In the genomic region with DNA sequence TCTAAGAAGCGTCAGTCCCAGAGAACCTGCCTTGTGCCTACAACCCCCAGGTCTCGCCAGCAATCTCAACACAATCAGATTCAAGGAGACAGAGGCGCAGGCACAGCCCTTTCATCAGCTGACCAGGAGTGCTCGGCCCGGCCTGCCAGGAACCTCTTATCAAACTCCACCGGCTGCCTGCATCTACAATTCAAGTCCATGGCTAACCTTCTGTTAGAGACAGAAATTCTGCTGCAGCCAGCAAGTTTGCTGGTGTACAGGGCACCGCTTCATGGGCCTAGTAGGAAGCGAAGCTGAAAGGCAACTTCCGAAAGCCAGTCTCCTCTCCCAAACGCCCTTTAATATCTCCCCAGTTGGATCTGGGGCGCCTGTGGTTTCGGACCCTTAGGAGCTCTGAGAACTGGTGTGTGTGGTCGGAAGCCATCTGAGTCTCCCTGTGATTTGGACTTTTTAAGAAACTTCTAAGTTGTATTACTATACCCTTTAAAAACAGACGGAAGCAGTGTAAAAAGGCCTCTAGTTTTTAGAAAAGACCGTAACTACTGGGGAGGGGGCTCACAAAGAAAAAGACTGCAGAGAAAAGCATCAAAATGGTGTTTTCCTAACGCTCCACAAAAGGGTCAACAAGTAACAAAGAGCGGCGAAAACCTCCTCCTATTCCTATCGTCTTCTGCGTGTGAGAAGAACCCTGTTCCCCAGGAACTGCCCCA, we compare ENCODE assay signal across 1 cellular context.
TF ChIP-seq lines count a peak whose summit lies in the region.

No MANE protein-coding gene starts in this region.

TF ChIP-seq in K562, 482 proteins besides CTCF, POLR2A, EP300 and RAD21 (continued from another document and continues in another):
- TF ChIP-seq HMG20B (CRISPR knock-in tag; IDR thresholded peaks at IDR 0.05): no peak
- TF ChIP-seq CBFA2T3 (IDR thresholded peaks at IDR 0.05): peak; percentile 95
- no peak for TF ChIP-seq TCFL5 (CRISPR knock-in tag; conservative IDR thresholded peaks at IDR 0.05)
- no peak for TF ChIP-seq PCBP1 (IDR thresholded peaks at IDR 0.05; ENCODE audit: low read depth, low read length, poor library complexity, severe bottlenecking)
- TF ChIP-seq, protein P1, sequence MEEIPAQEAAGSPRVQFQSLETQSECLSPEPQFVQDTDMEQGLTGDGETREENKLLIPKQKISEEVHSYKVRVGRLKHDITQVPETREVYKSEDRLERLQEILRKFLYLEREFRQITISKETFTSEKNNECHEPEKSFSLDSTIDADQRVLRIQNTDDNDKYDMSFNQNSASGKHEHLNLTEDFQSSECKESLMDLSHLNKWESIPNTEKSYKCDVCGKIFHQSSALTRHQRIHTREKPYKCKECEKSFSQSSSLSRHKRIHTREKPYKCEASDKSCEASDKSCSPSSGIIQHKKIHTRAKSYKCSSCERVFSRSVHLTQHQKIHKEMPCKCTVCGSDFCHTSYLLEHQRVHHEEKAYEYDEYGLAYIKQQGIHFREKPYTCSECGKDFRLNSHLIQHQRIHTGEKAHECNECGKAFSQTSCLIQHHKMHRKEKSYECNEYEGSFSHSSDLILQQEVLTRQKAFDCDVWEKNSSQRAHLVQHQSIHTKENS (CRISPR knock-in tag; IDR thresholded peaks at IDR 0.05): no peak
- TF ChIP-seq ZFPM2 (CRISPR knock-in tag; IDR thresholded peaks at IDR 0.05): no peak
- TF ChIP-seq, protein P2, sequence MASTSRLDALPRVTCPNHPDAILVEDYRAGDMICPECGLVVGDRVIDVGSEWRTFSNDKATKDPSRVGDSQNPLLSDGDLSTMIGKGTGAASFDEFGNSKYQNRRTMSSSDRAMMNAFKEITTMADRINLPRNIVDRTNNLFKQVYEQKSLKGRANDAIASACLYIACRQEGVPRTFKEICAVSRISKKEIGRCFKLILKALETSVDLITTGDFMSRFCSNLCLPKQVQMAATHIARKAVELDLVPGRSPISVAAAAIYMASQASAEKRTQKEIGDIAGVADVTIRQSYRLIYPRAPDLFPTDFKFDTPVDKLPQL (IDR thresholded peaks at IDR 0.05; ENCODE audit: extremely low read depth, insufficient read length): no peak
- TF ChIP-seq ZNF644 (tag; IDR thresholded peaks at IDR 0.05; ENCODE audit: low read depth): no peak
- TF ChIP-seq, protein P3, sequence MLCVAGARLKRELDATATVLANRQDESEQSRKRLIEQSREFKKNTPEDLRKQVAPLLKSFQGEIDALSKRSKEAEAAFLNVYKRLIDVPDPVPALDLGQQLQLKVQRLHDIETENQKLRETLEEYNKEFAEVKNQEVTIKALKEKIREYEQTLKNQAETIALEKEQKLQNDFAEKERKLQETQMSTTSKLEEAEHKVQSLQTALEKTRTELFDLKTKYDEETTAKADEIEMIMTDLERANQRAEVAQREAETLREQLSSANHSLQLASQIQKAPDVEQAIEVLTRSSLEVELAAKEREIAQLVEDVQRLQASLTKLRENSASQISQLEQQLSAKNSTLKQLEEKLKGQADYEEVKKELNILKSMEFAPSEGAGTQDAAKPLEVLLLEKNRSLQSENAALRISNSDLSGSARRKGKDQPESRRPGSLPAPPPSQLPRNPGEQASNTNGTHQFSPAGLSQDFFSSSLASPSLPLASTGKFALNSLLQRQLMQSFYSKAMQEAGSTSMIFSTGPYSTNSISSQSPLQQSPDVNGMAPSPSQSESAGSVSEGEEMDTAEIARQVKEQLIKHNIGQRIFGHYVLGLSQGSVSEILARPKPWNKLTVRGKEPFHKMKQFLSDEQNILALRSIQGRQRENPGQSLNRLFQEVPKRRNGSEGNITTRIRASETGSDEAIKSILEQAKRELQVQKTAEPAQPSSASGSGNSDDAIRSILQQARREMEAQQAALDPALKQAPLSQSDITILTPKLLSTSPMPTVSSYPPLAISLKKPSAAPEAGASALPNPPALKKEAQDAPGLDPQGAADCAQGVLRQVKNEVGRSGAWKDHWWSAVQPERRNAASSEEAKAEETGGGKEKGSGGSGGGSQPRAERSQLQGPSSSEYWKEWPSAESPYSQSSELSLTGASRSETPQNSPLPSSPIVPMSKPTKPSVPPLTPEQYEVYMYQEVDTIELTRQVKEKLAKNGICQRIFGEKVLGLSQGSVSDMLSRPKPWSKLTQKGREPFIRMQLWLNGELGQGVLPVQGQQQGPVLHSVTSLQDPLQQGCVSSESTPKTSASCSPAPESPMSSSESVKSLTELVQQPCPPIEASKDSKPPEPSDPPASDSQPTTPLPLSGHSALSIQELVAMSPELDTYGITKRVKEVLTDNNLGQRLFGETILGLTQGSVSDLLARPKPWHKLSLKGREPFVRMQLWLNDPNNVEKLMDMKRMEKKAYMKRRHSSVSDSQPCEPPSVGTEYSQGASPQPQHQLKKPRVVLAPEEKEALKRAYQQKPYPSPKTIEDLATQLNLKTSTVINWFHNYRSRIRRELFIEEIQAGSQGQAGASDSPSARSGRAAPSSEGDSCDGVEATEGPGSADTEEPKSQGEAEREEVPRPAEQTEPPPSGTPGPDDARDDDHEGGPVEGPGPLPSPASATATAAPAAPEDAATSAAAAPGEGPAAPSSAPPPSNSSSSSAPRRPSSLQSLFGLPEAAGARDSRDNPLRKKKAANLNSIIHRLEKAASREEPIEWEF (CRISPR knock-in tag; IDR thresholded peaks at IDR 0.05): no peak
- TF ChIP-seq, protein P4, sequence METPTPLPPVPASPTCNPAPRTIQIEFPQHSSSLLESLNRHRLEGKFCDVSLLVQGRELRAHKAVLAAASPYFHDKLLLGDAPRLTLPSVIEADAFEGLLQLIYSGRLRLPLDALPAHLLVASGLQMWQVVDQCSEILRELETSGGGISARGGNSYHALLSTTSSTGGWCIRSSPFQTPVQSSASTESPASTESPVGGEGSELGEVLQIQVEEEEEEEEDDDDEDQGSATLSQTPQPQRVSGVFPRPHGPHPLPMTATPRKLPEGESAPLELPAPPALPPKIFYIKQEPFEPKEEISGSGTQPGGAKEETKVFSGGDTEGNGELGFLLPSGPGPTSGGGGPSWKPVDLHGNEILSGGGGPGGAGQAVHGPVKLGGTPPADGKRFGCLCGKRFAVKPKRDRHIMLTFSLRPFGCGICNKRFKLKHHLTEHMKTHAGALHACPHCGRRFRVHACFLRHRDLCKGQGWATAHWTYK (CRISPR knock-in tag; IDR thresholded peaks at IDR 0.05): no peak
- peak; percentile 65; the same call in 1 of the 2 replicates for TF ChIP-seq CTBP1 (IDR thresholded peaks at IDR 0.05; ENCODE audit: borderline replicate concordance)
- TF ChIP-seq TGIF2 (CRISPR knock-in tag; IDR thresholded peaks at IDR 0.05): no peak
- TF ChIP-seq ZNF239 (CRISPR knock-in tag; IDR thresholded peaks at IDR 0.05): no peak
- no peak for TF ChIP-seq TOE1 (IDR thresholded peaks at IDR 0.05; ENCODE audit: borderline replicate concordance)
- TF ChIP-seq TOE1 (CRISPR knock-in tag; IDR thresholded peaks at IDR 0.05; ENCODE audit: borderline replicate concordance, low read depth): no peak
- TF ChIP-seq SMC3 (conservative IDR thresholded peaks at IDR 0.05; ENCODE audit: insufficient read depth, low read depth, low read length): no peak; the same call in 1 of the 2 replicates
- TF ChIP-seq NCOA4 (IDR thresholded peaks at IDR 0.05; ENCODE audit: partially characterized antibody): peak; percentile 13
- TF ChIP-seq, protein P5, sequence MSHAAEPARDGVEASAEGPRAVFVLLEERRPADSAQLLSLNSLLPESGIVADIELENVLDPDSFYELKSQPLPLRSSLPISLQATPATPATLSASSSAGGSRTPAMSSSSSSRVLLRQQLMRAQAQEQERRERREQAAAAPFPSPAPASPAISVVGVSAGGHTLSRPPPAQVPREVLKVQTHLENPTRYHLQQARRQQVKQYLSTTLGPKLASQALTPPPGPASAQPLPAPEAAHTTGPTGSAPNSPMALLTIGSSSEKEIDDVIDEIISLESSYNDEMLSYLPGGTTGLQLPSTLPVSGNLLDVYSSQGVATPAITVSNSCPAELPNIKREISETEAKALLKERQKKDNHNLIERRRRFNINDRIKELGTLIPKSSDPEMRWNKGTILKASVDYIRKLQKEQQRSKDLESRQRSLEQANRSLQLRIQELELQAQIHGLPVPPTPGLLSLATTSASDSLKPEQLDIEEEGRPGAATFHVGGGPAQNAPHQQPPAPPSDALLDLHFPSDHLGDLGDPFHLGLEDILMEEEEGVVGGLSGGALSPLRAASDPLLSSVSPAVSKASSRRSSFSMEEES (CRISPR knock-in tag; IDR thresholded peaks at IDR 0.05): 0 out of 2 replicates have a peak, but pooled peaks have one; percentile 1
- TF ChIP-seq ZSCAN32 (CRISPR knock-in tag; IDR thresholded peaks at IDR 0.05): no peak
- TF ChIP-seq PML (IDR thresholded peaks at IDR 0.05; ENCODE audit: low read length): 0 out of 2 replicates have a peak, but pooled peaks have one; percentile 38
- TF ChIP-seq XRCC3 (IDR thresholded peaks at IDR 0.05): no peak
- TF ChIP-seq, protein P6, sequence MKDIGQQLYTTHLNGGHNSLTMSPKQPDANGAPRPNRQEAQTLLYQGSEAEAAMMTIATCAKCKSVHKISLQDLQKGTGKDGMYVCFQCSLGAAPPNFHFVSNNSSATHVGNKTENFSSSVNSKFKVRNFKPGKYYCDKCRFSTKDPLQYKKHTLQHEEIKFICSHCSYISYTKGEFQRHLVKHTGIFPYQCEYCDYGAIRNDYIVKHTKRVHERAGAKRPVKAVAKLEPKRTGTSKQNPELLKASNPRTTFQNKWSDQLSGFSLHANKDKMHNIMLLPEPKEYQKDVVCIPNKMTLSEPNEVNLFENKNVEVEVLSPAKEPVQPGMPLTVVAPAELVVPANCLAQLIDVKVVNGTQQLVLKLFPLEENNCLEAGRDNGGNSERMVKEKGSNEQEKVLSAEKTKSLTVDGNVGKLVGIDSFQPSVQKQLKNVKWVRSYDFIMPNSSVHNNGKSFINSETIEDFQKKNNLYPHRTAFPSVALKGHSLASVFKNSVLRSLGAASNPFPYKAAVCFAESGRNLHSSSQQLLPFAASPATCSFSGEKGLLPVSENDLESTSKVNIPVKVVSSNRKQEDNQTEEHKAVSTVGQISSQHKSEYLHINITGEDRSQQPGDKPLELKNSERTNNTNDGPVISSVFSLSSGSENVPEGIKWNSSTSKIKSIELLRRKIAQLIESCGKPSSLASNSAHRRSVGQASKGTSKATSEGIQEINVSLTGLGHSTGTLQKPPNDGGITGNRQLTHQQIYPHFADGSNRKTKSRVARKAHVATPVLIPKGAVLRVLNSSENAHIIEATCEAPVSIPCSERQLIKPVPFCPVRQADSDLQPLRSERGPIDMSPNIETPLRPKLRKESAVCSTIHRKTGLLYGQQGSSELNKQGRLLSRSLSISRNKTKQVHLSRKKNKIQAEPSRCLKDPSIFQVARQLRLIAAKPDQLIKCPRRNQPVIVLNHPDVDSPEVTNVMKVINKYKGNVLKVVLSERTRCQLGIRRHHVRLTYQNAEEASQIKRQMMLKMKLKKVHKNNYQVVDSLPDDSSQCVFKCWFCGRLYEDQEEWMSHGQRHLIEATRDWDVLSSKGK (CRISPR knock-in tag; IDR thresholded peaks at IDR 0.05): no peak
- TF ChIP-seq, protein P7, sequence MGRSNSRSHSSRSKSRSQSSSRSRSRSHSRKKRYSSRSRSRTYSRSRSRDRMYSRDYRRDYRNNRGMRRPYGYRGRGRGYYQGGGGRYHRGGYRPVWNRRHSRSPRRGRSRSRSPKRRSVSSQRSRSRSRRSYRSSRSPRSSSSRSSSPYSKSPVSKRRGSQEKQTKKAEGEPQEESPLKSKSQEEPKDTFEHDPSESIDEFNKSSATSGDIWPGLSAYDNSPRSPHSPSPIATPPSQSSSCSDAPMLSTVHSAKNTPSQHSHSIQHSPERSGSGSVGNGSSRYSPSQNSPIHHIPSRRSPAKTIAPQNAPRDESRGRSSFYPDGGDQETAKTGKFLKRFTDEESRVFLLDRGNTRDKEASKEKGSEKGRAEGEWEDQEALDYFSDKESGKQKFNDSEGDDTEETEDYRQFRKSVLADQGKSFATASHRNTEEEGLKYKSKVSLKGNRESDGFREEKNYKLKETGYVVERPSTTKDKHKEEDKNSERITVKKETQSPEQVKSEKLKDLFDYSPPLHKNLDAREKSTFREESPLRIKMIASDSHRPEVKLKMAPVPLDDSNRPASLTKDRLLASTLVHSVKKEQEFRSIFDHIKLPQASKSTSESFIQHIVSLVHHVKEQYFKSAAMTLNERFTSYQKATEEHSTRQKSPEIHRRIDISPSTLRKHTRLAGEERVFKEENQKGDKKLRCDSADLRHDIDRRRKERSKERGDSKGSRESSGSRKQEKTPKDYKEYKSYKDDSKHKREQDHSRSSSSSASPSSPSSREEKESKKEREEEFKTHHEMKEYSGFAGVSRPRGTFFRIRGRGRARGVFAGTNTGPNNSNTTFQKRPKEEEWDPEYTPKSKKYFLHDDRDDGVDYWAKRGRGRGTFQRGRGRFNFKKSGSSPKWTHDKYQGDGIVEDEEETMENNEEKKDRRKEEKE (IDR thresholded peaks at IDR 0.05; ENCODE audit: borderline replicate concordance in 1 of 2, control insufficient read depth in 1 of 2, low read depth in 2 of 2, low read length in 1 of 2): no peak
- no peak; a peak in 2 of 4 replicates for TF ChIP-seq MAZ (CRISPR knock-in tag; conservative IDR thresholded peaks at IDR 0.05 in 1 of 2, IDR thresholded peaks at IDR 0.05 in 1 of 2)
- TF ChIP-seq, protein P8, sequence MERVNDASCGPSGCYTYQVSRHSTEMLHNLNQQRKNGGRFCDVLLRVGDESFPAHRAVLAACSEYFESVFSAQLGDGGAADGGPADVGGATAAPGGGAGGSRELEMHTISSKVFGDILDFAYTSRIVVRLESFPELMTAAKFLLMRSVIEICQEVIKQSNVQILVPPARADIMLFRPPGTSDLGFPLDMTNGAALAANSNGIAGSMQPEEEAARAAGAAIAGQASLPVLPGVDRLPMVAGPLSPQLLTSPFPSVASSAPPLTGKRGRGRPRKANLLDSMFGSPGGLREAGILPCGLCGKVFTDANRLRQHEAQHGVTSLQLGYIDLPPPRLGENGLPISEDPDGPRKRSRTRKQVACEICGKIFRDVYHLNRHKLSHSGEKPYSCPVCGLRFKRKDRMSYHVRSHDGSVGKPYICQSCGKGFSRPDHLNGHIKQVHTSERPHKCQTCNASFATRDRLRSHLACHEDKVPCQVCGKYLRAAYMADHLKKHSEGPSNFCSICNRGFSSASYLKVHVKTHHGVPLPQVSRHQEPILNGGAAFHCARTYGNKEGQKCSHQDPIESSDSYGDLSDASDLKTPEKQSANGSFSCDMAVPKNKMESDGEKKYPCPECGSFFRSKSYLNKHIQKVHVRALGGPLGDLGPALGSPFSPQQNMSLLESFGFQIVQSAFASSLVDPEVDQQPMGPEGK (CRISPR knock-in tag; IDR thresholded peaks at IDR 0.05; ENCODE audit: borderline replicate concordance): no peak
- no peak for TF ChIP-seq MCM3 (IDR thresholded peaks at IDR 0.05)
- TF ChIP-seq, protein P9, sequence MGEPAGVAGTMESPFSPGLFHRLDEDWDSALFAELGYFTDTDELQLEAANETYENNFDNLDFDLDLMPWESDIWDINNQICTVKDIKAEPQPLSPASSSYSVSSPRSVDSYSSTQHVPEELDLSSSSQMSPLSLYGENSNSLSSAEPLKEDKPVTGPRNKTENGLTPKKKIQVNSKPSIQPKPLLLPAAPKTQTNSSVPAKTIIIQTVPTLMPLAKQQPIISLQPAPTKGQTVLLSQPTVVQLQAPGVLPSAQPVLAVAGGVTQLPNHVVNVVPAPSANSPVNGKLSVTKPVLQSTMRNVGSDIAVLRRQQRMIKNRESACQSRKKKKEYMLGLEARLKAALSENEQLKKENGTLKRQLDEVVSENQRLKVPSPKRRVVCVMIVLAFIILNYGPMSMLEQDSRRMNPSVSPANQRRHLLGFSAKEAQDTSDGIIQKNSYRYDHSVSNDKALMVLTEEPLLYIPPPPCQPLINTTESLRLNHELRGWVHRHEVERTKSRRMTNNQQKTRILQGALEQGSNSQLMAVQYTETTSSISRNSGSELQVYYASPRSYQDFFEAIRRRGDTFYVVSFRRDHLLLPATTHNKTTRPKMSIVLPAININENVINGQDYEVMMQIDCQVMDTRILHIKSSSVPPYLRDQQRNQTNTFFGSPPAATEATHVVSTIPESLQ (CRISPR knock-in tag; IDR thresholded peaks at IDR 0.05): 0 out of 2 replicates have a peak, but pooled peaks have one; percentile 24
- no peak for TF ChIP-seq RB1 (IDR thresholded peaks at IDR 0.05; ENCODE audit: low read depth)
- TF ChIP-seq ARHGAP35 (IDR thresholded peaks at IDR 0.05; ENCODE audit: partially characterized antibody): no peak
- TF ChIP-seq TBL1XR1 (IDR thresholded peaks at IDR 0.05; ENCODE audit: low read length in 2 of 2): peak; percentile 72; a peak in 3 of 4 replicates
- TF ChIP-seq CHD4 (IDR thresholded peaks at IDR 0.05; ENCODE audit: insufficient read depth, insufficient replicate concordance, low read depth, low read length, poor library complexity, severe bottlenecking): no peak
- no peak for TF ChIP-seq RBM14 (IDR thresholded peaks at IDR 0.05; ENCODE audit: borderline replicate concordance, insufficient read depth, low read depth, low read length)
